ENCODE assay signal across 1 cellular context in the genomic region with DNA sequence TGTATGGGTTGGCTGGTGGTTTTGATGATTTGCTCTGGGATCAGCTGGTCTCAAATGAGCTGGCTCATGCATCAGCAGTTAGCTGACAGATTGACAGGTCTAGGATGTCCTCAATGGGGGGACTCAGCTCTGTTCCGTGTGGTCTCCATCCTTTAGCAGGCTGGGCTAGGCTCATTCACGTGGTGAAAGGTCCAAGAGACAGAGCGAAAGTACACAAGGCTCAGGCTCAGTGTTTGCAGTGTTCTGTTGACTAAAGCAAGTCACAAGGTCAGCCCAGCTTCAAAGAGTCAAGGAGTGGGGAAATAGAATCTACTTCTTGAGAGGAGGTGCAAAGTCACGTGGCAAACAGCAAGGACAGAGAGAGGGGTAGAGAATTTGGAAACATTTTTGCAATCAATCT.
TF ChIP-seq lines count a peak whose summit lies in the region.

No MANE protein-coding gene starts in this region.

TF ChIP-seq in HepG2, 621 proteins besides CTCF, POLR2A, EP300 and RAD21 (continued from another document):
- TF ChIP-seq, protein P1, sequence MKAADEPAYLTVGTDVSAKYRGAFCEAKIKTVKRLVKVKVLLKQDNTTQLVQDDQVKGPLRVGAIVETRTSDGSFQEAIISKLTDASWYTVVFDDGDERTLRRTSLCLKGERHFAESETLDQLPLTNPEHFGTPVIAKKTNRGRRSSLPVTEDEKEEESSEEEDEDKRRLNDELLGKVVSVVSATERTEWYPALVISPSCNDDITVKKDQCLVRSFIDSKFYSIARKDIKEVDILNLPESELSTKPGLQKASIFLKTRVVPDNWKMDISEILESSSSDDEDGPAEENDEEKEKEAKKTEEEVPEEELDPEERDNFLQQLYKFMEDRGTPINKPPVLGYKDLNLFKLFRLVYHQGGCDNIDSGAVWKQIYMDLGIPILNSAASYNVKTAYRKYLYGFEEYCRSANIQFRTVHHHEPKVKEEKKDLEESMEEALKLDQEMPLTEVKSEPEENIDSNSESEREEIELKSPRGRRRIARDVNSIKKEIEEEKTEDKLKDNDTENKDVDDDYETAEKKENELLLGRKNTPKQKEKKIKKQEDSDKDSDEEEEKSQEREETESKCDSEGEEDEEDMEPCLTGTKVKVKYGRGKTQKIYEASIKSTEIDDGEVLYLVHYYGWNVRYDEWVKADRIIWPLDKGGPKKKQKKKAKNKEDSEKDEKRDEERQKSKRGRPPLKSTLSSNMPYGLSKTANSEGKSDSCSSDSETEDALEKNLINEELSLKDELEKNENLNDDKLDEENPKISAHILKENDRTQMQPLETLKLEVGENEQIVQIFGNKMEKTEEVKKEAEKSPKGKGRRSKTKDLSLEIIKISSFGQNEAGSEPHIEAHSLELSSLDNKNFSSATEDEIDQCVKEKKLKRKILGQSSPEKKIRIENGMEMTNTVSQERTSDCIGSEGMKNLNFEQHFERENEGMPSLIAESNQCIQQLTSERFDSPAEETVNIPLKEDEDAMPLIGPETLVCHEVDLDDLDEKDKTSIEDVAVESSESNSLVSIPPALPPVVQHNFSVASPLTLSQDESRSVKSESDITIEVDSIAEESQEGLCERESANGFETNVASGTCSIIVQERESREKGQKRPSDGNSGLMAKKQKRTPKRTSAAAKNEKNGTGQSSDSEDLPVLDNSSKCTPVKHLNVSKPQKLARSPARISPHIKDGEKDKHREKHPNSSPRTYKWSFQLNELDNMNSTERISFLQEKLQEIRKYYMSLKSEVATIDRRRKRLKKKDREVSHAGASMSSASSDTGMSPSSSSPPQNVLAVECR (CRISPR knock-in tag; IDR thresholded peaks at IDR 0.05; ENCODE audit: borderline replicate concordance) = peak; percentile 53; the same call in 1 of the 2 replicates
- TF ChIP-seq STAG1 (CRISPR knock-in tag; IDR thresholded peaks at IDR 0.05) (peak; percentile 22; the same call in 1 of the 2 replicates), ZNF556 (CRISPR knock-in tag; IDR thresholded peaks at IDR 0.05; ENCODE audit: borderline replicate concordance) (peak; percentile 70; the same call in 1 of the 2 replicates), ZNF460 (CRISPR knock-in tag; IDR thresholded peaks at IDR 0.05; ENCODE audit: borderline replicate concordance) (no peak), MYNN (CRISPR knock-in tag; IDR thresholded peaks at IDR 0.05; ENCODE audit: low read depth) (no peak), TBP (CRISPR knock-in tag; IDR thresholded peaks at IDR 0.05) (no peak), ZNF224 (CRISPR knock-in tag; IDR thresholded peaks at IDR 0.05) (no peak), TAF15 (IDR thresholded peaks at IDR 0.05; ENCODE audit: low read depth, low read length, poor library complexity, severe bottlenecking) (no peak), ADNP (CRISPR knock-in tag; IDR thresholded peaks at IDR 0.05) (0 out of 2 replicates have a peak, but pooled peaks have one; percentile 23), ZNF317 (CRISPR knock-in tag; IDR thresholded peaks at IDR 0.05) (peak; percentile 59; the same call in 1 of the 2 replicates), ZFP36L2 (CRISPR knock-in tag; IDR thresholded peaks at IDR 0.05) (no peak), ZBTB42 (CRISPR knock-in tag; IDR thresholded peaks at IDR 0.05) (no peak), FOSL2 (CRISPR knock-in tag; IDR thresholded peaks at IDR 0.05) (peak; percentile 91), ZSCAN9 (CRISPR knock-in tag; IDR thresholded peaks at IDR 0.05; ENCODE audit: borderline replicate concordance) (peak; percentile 57), PLRG1 (conservative IDR thresholded peaks at IDR 0.05) (no peak), ZNF160 (CRISPR knock-in tag; IDR thresholded peaks at IDR 0.05) (peak; percentile 72; the same call in 1 of the 2 replicates), ZNF530 (CRISPR knock-in tag; IDR thresholded peaks at IDR 0.05; ENCODE audit: low read depth) (no peak), NR2F6 (IDR thresholded peaks at IDR 0.05) (peak; percentile 83), NR2F6 (CRISPR knock-in tag; IDR thresholded peaks at IDR 0.05) (peak; percentile 92), SMC3 (IDR thresholded peaks at IDR 0.05; ENCODE audit: low read length) (peak; percentile 25; the same call in 1 of the 2 replicates), NR2F2 (IDR thresholded peaks at IDR 0.05; ENCODE audit: borderline replicate concordance, low read depth) (peak; percentile 89)
- TF ChIP-seq, protein P2, sequence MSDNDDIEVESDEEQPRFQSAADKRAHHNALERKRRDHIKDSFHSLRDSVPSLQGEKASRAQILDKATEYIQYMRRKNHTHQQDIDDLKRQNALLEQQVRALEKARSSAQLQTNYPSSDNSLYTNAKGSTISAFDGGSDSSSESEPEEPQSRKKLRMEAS (IDR thresholded peaks at IDR 0.05) = peak; percentile 92
- TF ChIP-seq, protein P3, sequence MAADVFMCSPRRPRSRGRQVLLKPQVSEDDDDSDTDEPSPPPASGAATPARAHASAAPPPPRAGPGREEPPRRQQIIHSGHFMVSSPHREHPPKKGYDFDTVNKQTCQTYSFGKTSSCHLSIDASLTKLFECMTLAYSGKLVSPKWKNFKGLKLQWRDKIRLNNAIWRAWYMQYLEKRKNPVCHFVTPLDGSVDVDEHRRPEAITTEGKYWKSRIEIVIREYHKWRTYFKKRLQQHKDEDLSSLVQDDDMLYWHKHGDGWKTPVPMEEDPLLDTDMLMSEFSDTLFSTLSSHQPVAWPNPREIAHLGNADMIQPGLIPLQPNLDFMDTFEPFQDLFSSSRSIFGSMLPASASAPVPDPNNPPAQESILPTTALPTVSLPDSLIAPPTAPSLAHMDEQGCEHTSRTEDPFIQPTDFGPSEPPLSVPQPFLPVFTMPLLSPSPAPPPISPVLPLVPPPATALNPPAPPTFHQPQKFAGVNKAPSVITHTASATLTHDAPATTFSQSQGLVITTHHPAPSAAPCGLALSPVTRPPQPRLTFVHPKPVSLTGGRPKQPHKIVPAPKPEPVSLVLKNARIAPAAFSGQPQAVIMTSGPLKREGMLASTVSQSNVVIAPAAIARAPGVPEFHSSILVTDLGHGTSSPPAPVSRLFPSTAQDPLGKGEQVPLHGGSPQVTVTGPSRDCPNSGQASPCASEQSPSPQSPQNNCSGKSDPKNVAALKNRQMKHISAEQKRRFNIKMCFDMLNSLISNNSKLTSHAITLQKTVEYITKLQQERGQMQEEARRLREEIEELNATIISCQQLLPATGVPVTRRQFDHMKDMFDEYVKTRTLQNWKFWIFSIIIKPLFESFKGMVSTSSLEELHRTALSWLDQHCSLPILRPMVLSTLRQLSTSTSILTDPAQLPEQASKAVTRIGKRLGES (CRISPR knock-in tag; IDR thresholded peaks at IDR 0.05; ENCODE audit: borderline replicate concordance) = peak; percentile 70; the same call in 1 of the 2 replicates
- TF ChIP-seq, protein P4, sequence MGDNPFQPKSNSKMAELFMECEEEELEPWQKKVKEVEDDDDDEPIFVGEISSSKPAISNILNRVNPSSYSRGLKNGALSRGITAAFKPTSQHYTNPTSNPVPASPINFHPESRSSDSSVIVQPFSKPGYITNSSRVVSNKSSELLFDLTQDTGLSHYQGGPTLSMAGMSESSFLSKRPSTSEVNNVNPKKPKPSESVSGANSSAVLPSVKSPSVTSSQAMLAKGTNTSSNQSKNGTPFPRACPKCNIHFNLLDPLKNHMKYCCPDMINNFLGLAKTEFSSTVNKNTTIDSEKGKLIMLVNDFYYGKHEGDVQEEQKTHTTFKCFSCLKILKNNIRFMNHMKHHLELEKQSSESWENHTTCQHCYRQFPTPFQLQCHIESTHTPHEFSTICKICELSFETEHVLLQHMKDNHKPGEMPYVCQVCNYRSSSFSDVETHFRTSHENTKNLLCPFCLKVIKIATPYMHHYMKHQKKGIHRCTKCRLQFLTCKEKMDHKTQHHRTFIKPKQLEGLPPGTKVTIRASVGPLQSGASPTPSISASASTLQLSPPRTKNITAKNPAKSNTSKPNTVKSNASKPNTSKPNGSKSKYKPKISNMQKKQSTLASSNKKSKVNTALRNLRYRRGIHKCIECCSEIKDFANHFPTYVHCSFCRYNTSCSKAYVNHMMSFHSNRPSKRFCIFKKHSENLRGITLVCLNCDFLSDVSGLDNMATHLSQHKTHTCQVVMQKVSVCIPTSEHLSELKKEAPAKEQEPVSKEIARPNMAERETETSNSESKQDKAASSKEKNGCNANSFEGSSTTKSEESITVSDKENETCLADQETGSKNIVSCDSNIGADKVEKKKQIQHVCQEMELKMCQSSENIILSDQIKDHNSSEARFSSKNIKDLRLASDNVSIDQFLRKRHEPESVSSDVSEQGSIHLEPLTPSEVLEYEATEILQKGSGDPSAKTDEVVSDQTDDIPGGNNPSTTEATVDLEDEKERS (CRISPR knock-in tag; IDR thresholded peaks at IDR 0.05) = peak; percentile 87
